In the genomic region with DNA sequence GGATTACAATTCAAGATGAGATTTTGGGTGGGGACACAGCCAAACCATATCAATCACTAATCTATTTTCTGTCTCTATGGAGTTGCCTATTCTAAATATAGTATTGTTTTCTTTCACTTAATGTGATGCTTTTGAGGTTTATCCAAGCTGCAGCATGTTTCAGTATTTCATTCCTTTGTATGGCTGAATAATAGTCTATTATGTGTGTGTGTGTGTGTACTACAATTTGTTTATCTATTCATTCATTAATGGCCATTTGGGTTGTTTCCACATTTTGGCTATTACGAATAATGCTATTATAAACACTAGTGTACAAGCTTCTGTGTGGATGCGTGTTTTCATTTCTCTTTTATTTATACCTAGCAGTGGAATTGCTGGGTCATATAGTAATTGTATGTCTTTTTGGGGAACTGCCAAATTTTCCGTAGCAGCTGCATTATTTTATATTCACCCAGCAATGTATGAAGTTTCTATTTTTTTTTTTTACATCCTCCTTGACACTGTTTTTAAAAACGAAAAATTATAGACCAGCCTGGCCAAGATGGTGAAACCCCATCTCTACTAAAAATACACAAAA, we compare ENCODE assay signal across 1 cellular context.
TF ChIP-seq lines count a peak whose summit lies in the region.

No MANE protein-coding gene starts in this region.

TF ChIP-seq in SK-N-SH, 30 proteins besides CTCF, POLR2A, EP300 and RAD21:
- TF ChIP-seq, protein P1, sequence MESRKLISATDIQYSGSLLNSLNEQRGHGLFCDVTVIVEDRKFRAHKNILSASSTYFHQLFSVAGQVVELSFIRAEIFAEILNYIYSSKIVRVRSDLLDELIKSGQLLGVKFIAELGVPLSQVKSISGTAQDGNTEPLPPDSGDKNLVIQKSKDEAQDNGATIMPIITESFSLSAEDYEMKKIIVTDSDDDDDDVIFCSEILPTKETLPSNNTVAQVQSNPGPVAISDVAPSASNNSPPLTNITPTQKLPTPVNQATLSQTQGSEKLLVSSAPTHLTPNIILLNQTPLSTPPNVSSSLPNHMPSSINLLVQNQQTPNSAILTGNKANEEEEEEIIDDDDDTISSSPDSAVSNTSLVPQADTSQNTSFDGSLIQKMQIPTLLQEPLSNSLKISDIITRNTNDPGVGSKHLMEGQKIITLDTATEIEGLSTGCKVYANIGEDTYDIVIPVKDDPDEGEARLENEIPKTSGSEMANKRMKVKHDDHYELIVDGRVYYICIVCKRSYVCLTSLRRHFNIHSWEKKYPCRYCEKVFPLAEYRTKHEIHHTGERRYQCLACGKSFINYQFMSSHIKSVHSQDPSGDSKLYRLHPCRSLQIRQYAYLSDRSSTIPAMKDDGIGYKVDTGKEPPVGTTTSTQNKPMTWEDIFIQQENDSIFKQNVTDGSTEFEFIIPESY (IDR thresholded peaks at IDR 0.05; ENCODE audit: borderline replicate concordance, low read depth) = no peak
